ENCODE assay signal across 13 cellular contexts in the genomic region with DNA sequence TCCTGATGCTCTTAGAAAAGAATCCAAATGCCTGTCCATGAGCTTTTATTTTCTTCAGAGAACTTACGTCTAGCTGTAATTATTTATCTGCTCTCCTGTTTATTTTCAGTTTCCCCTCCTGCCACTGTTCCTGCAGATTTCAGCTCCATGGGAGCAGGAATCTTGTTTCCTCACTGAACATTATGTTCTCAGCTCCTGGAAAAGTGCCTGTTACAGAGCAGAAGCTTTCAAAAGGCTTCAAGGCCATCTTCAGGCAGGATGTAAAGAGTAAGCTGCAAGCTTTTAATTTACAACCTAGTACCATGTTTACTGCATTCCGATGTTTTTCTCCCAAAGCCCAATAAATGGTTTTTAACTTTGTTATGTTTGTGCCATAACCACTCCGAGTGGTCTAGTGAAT.
DNase-seq lines count a peak whose midpoint lies in the region; ATAC-seq, FAIRE-seq and TF ChIP-seq lines count a peak whose summit lies in the region.
"Had no signal": no experiment of that assay in that cellular context is flagged by ENCODE, and none has a peak within 500 bp of the region (broad histone marks: within the 10 kb centered on the region; RNA-seq: fewer than 3 reads in every experiment).

No MANE protein-coding gene starts in this region.

- no peaks in the 10 kb centered on the region for H3K9me3 Mint-ChIP-seq in CD8-positive, alpha-beta T cell

- H3K27me3 Mint-ChIP-seq in CD8-positive, alpha-beta T cell (ENCODE audit: low read depth): no peaks in the 10 kb centered on the region

- intact Hi-C loops in CD8-positive, alpha-beta T cell (cut with DNase I, micrococcal nuclease): no loop called here
- intact Hi-C loops in body of pancreas (cut with DNase I): no loop called here
- intact Hi-C loops in right cardiac atrium (cut with DNase I): loop anchor here in 1 of 4 donors (5.0 kb wide), 1 partner anchor 97 kb away; a partner anchor contains a TSS

- peak overlapping the region; percentile 52 for H3K27ac Mint-ChIP-seq in CD8-positive, alpha-beta T cell

- no peaks in the 10 kb centered on the region for H3K27me3 ChIP-seq in CD8-positive, alpha-beta T cell (ENCODE audit: insufficient read depth, low read length)
- H3K27me3 ChIP-seq in body of pancreas (no peaks in the 10 kb centered on the region), right cardiac atrium (ENCODE audit: control insufficient read depth, insufficient read depth) (no peaks in the 10 kb centered on the region)

- TF ChIP-seq CTCF in CD8-positive, alpha-beta T cell (IDR thresholded peaks at IDR 0.05): no peak
- peak in 4 of 7 experiments; percentile 10 to 30 (median 18) for TF ChIP-seq CTCF in body of pancreas (IDR thresholded peaks at IDR 0.05)

- TF ChIP-seq POLR2A in body of pancreas (IDR thresholded peaks at IDR 0.05): no peak

- 30 to 32% methylated on average over 3 of the region's 3 CpGs for WGBS in body of pancreas, 2 donors
- 37% methylated on average over 3 of the region's 3 CpGs for WGBS in right cardiac atrium

- peaks cover 15% of the 10 kb centered on the region for H3K4me1 Mint-ChIP-seq in CD8-positive, alpha-beta T cell (ENCODE audit: low read depth)

- no peak for ATAC-seq in CD8-positive, alpha-beta T cell
- peak; percentile 86 for ATAC-seq in body of pancreas
- peak; percentile 92 to 93 for ATAC-seq in right cardiac atrium
- ATAC-seq: mucosa of descending colon had no signal

- H3K27ac ChIP-seq in CD8-positive, alpha-beta T cell (ENCODE audit: low read depth, low read length): no peak overlapping the region
- H3K27ac ChIP-seq in body of pancreas (peak overlapping the region in 3 of 4 donors; percentile 22 to 68 (median 32)), right cardiac atrium (ENCODE audit: low read length) (peak overlapping the region; percentile 68)
- H3K27ac ChIP-seq: SK-N-MC had no signal

- no peaks in the 10 kb centered on the region for H3K36me3 ChIP-seq in CD8-positive, alpha-beta T cell (ENCODE audit: insufficient read depth, low read length)
- H3K36me3 ChIP-seq in body of pancreas (replicated peaks in 1 of 2; ENCODE audit: insufficient read depth in 1 of 2, low read depth in 2 of 2): no peaks in the 10 kb centered on the region
- H3K36me3 ChIP-seq: HAP-1 had no signal

- no peaks in the 10 kb centered on the region for H3K36me3 Mint-ChIP-seq in CD8-positive, alpha-beta T cell

- no peaks in the 10 kb centered on the region for H3K9me3 ChIP-seq in CD8-positive, alpha-beta T cell (ENCODE audit: low read length)
- no peaks in the 10 kb centered on the region for H3K9me3 ChIP-seq in body of pancreas
- H3K9me3 ChIP-seq in right cardiac atrium (ENCODE audit: control insufficient read depth, low read length): no peaks in the 10 kb centered on the region
- H3K9me3 ChIP-seq: Caco-2, HAP-1, mucosa of descending colon had no signal

- no peak for DNase-seq in CD8-positive, alpha-beta T cell
- DNase-seq in body of pancreas: peak; percentile 18 to 58 (median 40)
- no peak for DNase-seq in right cardiac atrium
- DNase-seq in putamen (ENCODE audit: low spot score): peak; percentile 21
- DNase-seq in GM19239 (ENCODE audit: insufficient read length, low spot score): no peak
- no peak for DNase-seq in NCI-H146 treated with DMSO at 0.1 percent for 48 hours (lab: John Stamatoyannopoulos, UW; ENCODE audit: unreplicated experiment)
- no peak for DNase-seq in stimulated activated CD4-positive, alpha-beta T cell treated with anti-CD3 and anti-CD28 coated beads, Interleukin-2, amount 100 ng/mL, for 48 hours
- no peak for DNase-seq in stimulated activated CD4-positive, alpha-beta T cell treated with anti-CD3 and anti-CD28 coated beads, Interleukin-12 subunit alpha, Interleukin-12 subunit beta, amount 100 ng/mL, for 4 hours
- DNase-seq: Caco-2, NCI-H2081 had no signal

- no peak overlapping the region for H3K4me3 ChIP-seq in CD8-positive, alpha-beta T cell (ENCODE audit: low read depth, low read length)
- H3K4me3 ChIP-seq in body of pancreas (no peak overlapping the region), right cardiac atrium (ENCODE audit: low read length) (peak overlapping the region; percentile 15)
- H3K4me3 ChIP-seq: HAP-1, mucosa of descending colon, SK-N-MC had no signal

- CTCF ChIA-PET in CD8-positive, alpha-beta T cell (lab: Charles Lee): interaction anchor here (0.9 to 2.2 kb wide), 3 partner anchors 100 to 326 kb away, joined by 3 to 9 read pairs (median 3); no protein-coding TSS in a partner anchor

- no peaks in the 10 kb centered on the region for H3K4me1 ChIP-seq in CD8-positive, alpha-beta T cell (ENCODE audit: insufficient read depth, low read length)
- peaks cover 18% of the 10 kb centered on the region for H3K4me1 ChIP-seq in body of pancreas
- peaks cover 7% of the 10 kb centered on the region for H3K4me1 ChIP-seq in right cardiac atrium (ENCODE audit: control insufficient read depth, insufficient read depth, low read length)
- H3K4me1 ChIP-seq: Caco-2, HAP-1 had no signal

- no peak for FAIRE-seq in GM19239 (lab: Jason Lieb, UNC)

- H3K4me3 Mint-ChIP-seq in CD8-positive, alpha-beta T cell: no peak overlapping the region

- POLR2A ChIA-PET in CD8-positive, alpha-beta T cell (lab: Charles Lee): interaction anchor here (0.6 to 1.0 kb wide), 3 partner anchors 80 to 98 kb away, joined by 3 to 5 read pairs (median 4); a partner anchor contains a TSS

Comparison
In these comparisons a context has a peak if more than half of its experiments do, and no peak if none do; other contexts are left out.
1. DNase-seq: peak in body of pancreas (4 of 4) and putamen (single experiment); none in CD8-positive, alpha-beta T cell (0 of 7), right cardiac atrium (0 of 3), GM19239 (single experiment), NCI-H146 treated with DMSO at 0.1 percent for 48 hours (single experiment), stimulated activated CD4-positive, alpha-beta T cell treated with anti-CD3 and anti-CD28 coated beads, Interleukin-2, amount 100 ng/mL, for 48 hours (0 of 2) and stimulated activated CD4-positive, alpha-beta T cell treated with anti-CD3 and anti-CD28 coated beads, Interleukin-12 subunit alpha, Interleukin-12 subunit beta, amount 100 ng/mL, for 4 hours (single experiment).